In the genomic region with DNA sequence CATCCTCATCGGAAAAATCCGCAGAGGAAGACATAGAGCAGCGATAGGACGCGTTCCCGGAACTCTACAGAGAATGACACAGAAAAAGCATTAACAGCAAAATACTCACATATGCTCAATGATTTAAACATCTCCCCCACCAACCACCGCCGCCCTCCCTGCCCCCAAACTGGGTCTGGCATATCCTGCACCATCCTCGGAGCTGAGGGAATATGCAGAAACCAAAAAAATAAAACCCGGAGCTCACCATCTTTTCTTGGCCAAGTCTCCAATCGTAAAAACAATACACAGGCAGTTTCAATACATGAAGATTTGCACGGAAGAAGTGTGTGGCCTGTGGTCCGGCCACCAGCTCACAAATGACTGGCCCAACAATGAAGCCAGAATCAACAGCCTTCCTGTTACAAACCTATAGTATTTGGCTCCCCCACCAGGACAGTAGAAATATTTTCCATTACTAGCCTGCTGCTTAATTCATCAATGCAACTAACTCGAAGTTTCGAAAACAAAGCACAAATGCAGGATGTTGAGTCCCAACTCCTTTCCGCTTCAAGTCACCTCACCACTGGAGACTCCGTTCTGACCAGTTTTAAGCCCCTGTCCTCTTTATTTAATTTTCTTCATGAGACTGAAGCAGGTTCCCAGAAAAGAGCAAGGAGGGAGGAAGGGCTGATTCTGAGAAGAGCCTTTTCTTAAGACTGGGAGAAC, we compare ENCODE assay signal across 8 cellular contexts.
DNase-seq lines count a peak whose midpoint lies in the region; ATAC-seq, FAIRE-seq and TF ChIP-seq lines count a peak whose summit lies in the region.

No MANE protein-coding gene starts in this region.

- CTCF ChIA-PET in RWPE1 (lab: Yijun Ruan, JAX), result interaction anchor here (0.6 to 1.5 kb wide), 12 partner anchors 29 to 1279 kb away, joined by 3 to 10 read pairs (median 3); no protein-coding TSS in a partner anchor

- H3K27ac ChIP-seq in HUES6 (ENCODE audit: low read depth, low read length), result no peak overlapping the region; the same call in 1 of the 2 replicates
- H3K27ac ChIP-seq in RWPE1, result no peak overlapping the region
- peak overlapping the region in 1 of 2 donors; percentile 18 for H3K27ac ChIP-seq in small intestine (ENCODE audit: low read depth in 1 of 2, low read length in 1 of 2)

- peak; percentile 13 for DNase-seq in activated naive CD4-positive, alpha-beta T cell treated with Interleukin-2 at 50 U/mL for 16 hours
- no peak for DNase-seq in activated naive CD4-positive, alpha-beta T cell (lab: John Stamatoyannopoulos, UW)
- DNase-seq in RWPE1 (ENCODE audit: low spot score), result peak; percentile 51
- peak; percentile 12 for DNase-seq in central memory CD4-positive, alpha-beta T cell
- peak; percentile 50 for DNase-seq in small intestine

- WGBS in small intestine, 3 donors, result 3 to 12% (median 10%) methylated on average over 17 of the region's 17 CpGs

- H3K4me3 ChIP-seq in HUES6 (ENCODE audit: low read depth, low read length) (peak overlapping the region; percentile 64), small intestine (ENCODE audit: low read depth in 1 of 2, low read length in 2 of 2) (peak overlapping the region in 1 of 2 donors; percentile 7)

- FAIRE-seq in islet of Langerhans (lab: Jason Lieb, UNC), result peak; percentile 62
- FAIRE-seq in small intestine (lab: Jason Lieb, UNC), result no peak

- TF ChIP-seq CTCF in RWPE1 (conservative IDR thresholded peaks at IDR 0.05; ENCODE audit: low read depth), result peak; percentile 72

- H3K9ac ChIP-seq in HUES6 (ENCODE audit: low read length), result peak overlapping the region; percentile 62

- H3K4me1 ChIP-seq in HUES6 (ENCODE audit: control insufficient read depth, insufficient read depth, low read length), result peaks cover 47% of the 10 kb centered on the region
- H3K4me1 ChIP-seq in small intestine (ENCODE audit: control insufficient read depth in 2 of 2, insufficient read depth in 1 of 2, low read depth in 1 of 2, low read length in 1 of 2), result peaks cover 0 to 3% of the 10 kb centered on the region in 2 donors

- ATAC-seq in GM21529 (IDR thresholded peaks at IDR 0.05; ENCODE audit: unreplicated experiment), result peak; percentile 96

- no peaks in the 10 kb centered on the region for H3K9me3 ChIP-seq in HUES6 (ENCODE audit: control insufficient read depth, insufficient read depth, low read depth, low read length)
- H3K9me3 ChIP-seq in small intestine (ENCODE audit: control insufficient read depth, low read depth), result no peaks in the 10 kb centered on the region

- no peaks in the 10 kb centered on the region for H3K36me3 ChIP-seq in HUES6 (ENCODE audit: control insufficient read depth, insufficient read depth, low read length)
- H3K36me3 ChIP-seq in small intestine (ENCODE audit: control insufficient read depth in 2 of 2, insufficient read depth in 2 of 2, low read length in 2 of 2), result no peaks in the 10 kb centered on the region

- H3K27me3 ChIP-seq in HUES6 (ENCODE audit: control insufficient read depth, insufficient read depth, low read length) (no peaks in the 10 kb centered on the region), small intestine (ENCODE audit: control insufficient read depth in 2 of 2, insufficient read depth in 2 of 2, low read length in 2 of 2) (peaks cover 0 to 1% of the 10 kb centered on the region in 2 donors)

- POLR2A ChIA-PET in RWPE1 (lab: Yijun Ruan, JAX; ENCODE audit: low non-redundant PET), result no interaction called here

Comparison
In these comparisons a context has a peak if more than half of its experiments do, and no peak if none do; other contexts are left out.
1. DNase-seq: peak in activated naive CD4-positive, alpha-beta T cell treated with Interleukin-2 at 50 U/mL for 16 hours (single experiment), RWPE1 (single experiment), central memory CD4-positive, alpha-beta T cell (single experiment) and small intestine (single experiment); none in activated naive CD4-positive, alpha-beta T cell (0 of 4).